Comparison of ENCODE assay signal across 11 cellular contexts in the genomic region with DNA sequence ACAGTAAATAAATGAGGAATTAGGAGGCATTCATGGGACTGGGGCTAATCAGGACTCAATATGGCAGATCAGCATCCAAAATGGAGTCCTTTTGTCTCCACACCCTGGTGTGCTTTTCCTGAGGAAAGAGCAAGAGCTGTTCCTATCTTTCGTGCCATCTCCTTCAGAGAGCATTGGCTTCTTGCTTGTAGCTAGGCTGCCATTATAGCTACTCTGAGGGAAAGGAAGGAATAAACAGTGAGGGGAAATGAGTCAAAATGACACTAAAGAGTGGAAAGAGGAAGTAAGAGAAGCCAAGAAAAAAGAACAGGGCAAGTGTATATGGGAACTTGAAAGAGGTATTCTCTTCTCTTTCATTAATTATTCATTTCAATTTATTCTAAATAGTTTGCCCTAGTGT.
DNase-seq lines count a peak whose midpoint lies in the region; ATAC-seq lines count a peak whose summit lies in the region.
"Had no signal": no experiment of that assay in that cellular context is flagged by ENCODE, and none has a peak within 500 bp of the region (broad histone marks: within the 10 kb centered on the region; RNA-seq: fewer than 3 reads in every experiment).

No MANE protein-coding gene starts in this region.

- DNase-seq in AML-193 (lab: John Stamatoyannopoulos, UW): peak; percentile 68 to 75
- DNase-seq in SKM-1 treated with dmso at 0.1 percent for 144 hours (lab: John Stamatoyannopoulos, UW; ENCODE audit: unreplicated experiment): peak; percentile 93
- DNase-seq in NCI-H1048 (lab: John Stamatoyannopoulos, UW): no peak
- DNase-seq in NCI-H524 (lab: John Stamatoyannopoulos, UW): no peak
- DNase-seq in NK-92 (lab: John Stamatoyannopoulos, UW; ENCODE audit: unreplicated experiment): no peak
- DNase-seq in NCI-H2171 treated with DMSO at 0.1 percent for 48 hours (lab: John Stamatoyannopoulos, UW): no peak
- DNase-seq: CD4-positive, alpha-beta T cell; head of caudate nucleus; NCI-H1105 had no signal

- peak; percentile 96 for ATAC-seq in GM19328 (IDR thresholded peaks at IDR 0.05; ENCODE audit: unreplicated experiment)
- peak; percentile 95 for ATAC-seq in HG03066 (IDR thresholded peaks at IDR 0.05; ENCODE audit: low read depth, unreplicated experiment)

Comparison
In these comparisons a context has a peak if more than half of its experiments do, and no peak if none do; other contexts are left out.
1. DNase-seq: peak in AML-193 (2 of 2) and SKM-1 treated with dmso at 0.1 percent for 144 hours (single experiment); none in NCI-H1048 (single experiment), NCI-H524 (0 of 2), NK-92 (single experiment) and NCI-H2171 treated with DMSO at 0.1 percent for 48 hours (single experiment).